In the genomic region with DNA sequence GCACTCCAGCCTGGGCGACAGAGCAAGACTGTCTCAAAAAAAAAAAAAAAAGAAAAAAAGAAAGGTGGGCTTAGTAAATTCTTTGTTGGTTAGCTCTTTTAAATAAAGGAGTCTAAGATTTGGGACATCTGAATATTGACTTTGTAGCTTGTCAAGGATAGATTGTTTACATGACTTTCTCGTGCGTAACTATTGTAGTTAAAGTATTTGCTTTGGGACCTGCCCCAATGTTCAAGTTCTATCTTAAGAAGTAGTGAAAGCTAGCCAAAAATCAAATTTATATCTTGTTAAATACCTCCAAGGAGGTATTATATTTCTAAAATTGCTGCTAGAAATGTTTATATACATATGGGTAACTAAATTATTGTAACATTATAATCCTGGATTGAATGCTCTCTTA, we compare ENCODE assay signal across 18 cellular contexts. TPM values are rescaled to one million over a fixed set of nuclear protein-coding genes. Genes with fewer than 3 reads are reported as not detected.
"Had no signal": no experiment of that assay in that cellular context is flagged by ENCODE, and none has a peak within 500 bp of the region (broad histone marks: within the 10 kb centered on the region; RNA-seq: fewer than 3 reads in every experiment).

No MANE protein-coding gene starts in this region.

- ATAC-seq: heart left ventricle; left cardiac atrium; naive thymus-derived CD8-positive, alpha-beta T cell had no signal

- H3K4me3 Mint-ChIP-seq: activated naive CD4-positive, alpha-beta T cell treated with anti-CD3 and anti-CD28 coated beads, Interleukin-2, amount 50 U/mL, for 24 hours; naive thymus-derived CD8-positive, alpha-beta T cell had no signal

- H3K4me1 ChIP-seq: spleen, uterus had no signal

- H3K36me3 Mint-ChIP-seq: activated naive CD4-positive, alpha-beta T cell treated with anti-CD3 and anti-CD28 coated beads, Interleukin-2, amount 50 U/mL, for 24 hours had no signal

- H3K4me1 Mint-ChIP-seq: activated naive CD4-positive, alpha-beta T cell treated with anti-CD3 and anti-CD28 coated beads, Interleukin-2, amount 50 U/mL, for 24 hours; naive thymus-derived CD8-positive, alpha-beta T cell had no signal

- H3K27me3 ChIP-seq: adrenal gland, esophagus squamous epithelium, heart left ventricle, spleen, tibial nerve, uterus had no signal

- H3K36me3 ChIP-seq: adrenal gland, esophagus squamous epithelium, spleen, uterus had no signal

- H3K27me3 Mint-ChIP-seq: progenitor cell of endocrine pancreas had no signal

- DNase-seq: activated gamma-delta T cell treated with Interleukin-2 at 50 U/mL for 16 hours; activated T-cell treated with anti-CD3 and anti-CD28 coated beads, Interleukin-2, amount 50 U/mL, for 1 hour; adrenal gland; esophagus squamous epithelium; heart left ventricle; islet precursor cell; left cardiac atrium; naive thymus-derived CD8-positive, alpha-beta T cell; spleen; stimulated activated CD4-positive, alpha-beta T cell treated with anti-CD3 and anti-CD28 coated beads, Interleukin-4, amount 100 ng/mL, for 24 hours; stimulated activated naive CD4-positive, alpha-beta T cell treated with Interleukin-2 at 50 U/mL for 16 hours; substantia nigra; uterus; WERI-Rb-1 had no signal

- H3K27ac Mint-ChIP-seq: activated naive CD4-positive, alpha-beta T cell treated with anti-CD3 and anti-CD28 coated beads, Interleukin-2, amount 50 U/mL, for 24 hours; naive thymus-derived CD8-positive, alpha-beta T cell had no signal

- H3K4me3 ChIP-seq: adrenal gland, coronary artery, esophagus squamous epithelium, heart left ventricle, spleen, tibial nerve, uterus had no signal

- H3K9me3 ChIP-seq: adrenal gland, esophagus squamous epithelium, spleen, uterus had no signal

- H3K27ac ChIP-seq: adrenal gland, esophagus squamous epithelium, heart left ventricle, spleen, tibial nerve, uterus, WERI-Rb-1 had no signal

RNA-seq across cellular contexts. Expression of gene PTPN21, which starts 32.4 kb away (rescaled TPM):
- total RNA-seq: naive thymus-derived CD8-positive, alpha-beta T cell had no signal
- polyA plus RNA-seq: naive thymus-derived CD8-positive, alpha-beta T cell had no signal
